Comparison of ENCODE assay signal across 19 cellular contexts in the genomic region with DNA sequence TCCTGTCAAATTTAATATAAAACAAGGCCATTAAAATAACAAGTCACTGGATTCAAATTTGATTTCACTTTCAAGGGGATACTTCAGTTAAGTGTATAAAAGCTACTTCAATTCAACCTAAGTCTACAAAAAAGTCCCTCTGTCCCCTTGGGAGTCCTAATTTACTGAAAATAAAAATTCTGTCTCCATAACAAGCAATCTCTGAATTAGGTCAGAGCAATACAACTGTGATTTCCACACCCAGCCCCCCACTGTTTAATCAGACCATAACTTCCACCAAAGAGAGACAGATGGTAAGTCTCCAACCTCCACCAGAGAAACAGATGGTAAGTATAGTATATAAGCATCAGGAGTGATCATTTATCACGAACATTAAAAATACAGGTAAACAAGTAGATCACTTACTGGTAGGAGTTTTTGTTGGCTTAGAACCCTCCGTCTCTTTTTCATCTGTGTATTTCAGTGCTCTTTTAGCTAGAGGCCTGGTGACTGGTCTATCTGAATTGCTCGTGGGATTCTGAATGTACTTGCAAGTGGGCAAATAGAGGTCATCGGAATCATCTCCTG. TPM values are rescaled to one million over a fixed set of nuclear protein-coding genes. Genes with fewer than 3 reads are reported as not detected.
A peak's percentile ranks its signal among the peaks of the same experiment; 100 is the strongest.
DNase-seq lines count a peak whose midpoint lies in the region; ATAC-seq lines count a peak whose summit lies in the region.
"Had no signal": no experiment of that assay in that cellular context is flagged by ENCODE, and none has a peak within 500 bp of the region (broad histone marks: within the 10 kb centered on the region; RNA-seq: fewer than 3 reads in every experiment).

No MANE protein-coding gene starts in this region.

- no peak overlapping the region for H3K4me3 Mint-ChIP-seq in naive B cell
- H3K4me3 Mint-ChIP-seq: activated CD4-positive, alpha-beta T cell treated with anti-CD3 and anti-CD28 coated beads, Interleukin-2, amount 10 ng/mL, durations not matched to agents 7 days and 5 days had no signal

- H3K36me3 ChIP-seq in HAP-1 (replicated peaks) = peaks cover 70% of the 10 kb centered on the region
- H3K36me3 ChIP-seq: cardiac muscle cell, gastroesophageal sphincter had no signal

- no peaks in the 10 kb centered on the region for H3K9me3 ChIP-seq in HAP-1
- H3K9me3 ChIP-seq: gastroesophageal sphincter, spleen, testis had no signal

- H3K4me1 Mint-ChIP-seq in naive B cell = peaks cover 0 to 7% (median 4%) of the 10 kb centered on the region in 3 donors

- no peaks in the 10 kb centered on the region for H3K27me3 Mint-ChIP-seq in naive B cell
- H3K27me3 Mint-ChIP-seq: activated CD4-positive, alpha-beta T cell treated with anti-CD3 and anti-CD28 coated beads, Interleukin-2, amount 10 ng/mL, durations not matched to agents 7 days and 5 days had no signal

- H3K27me3 ChIP-seq in HAP-1 (ENCODE audit: low read depth) = no peaks in the 10 kb centered on the region
- H3K27me3 ChIP-seq: cardiac muscle cell, gastroesophageal sphincter, spleen, testis had no signal

- H3K9me3 Mint-ChIP-seq in naive B cell = peaks cover 0 to 2% (median 0%) of the 10 kb centered on the region in 7 donors
- H3K9me3 Mint-ChIP-seq: activated CD4-positive, alpha-beta T cell treated with anti-CD3 and anti-CD28 coated beads, Interleukin-2, amount 10 ng/mL, durations not matched to agents 7 days and 5 days had no signal

- H3K36me3 Mint-ChIP-seq in naive B cell = peaks cover 15 to 30% of the 10 kb centered on the region in 2 donors

- H3K4me1 ChIP-seq in HAP-1 = no peaks in the 10 kb centered on the region
- H3K4me1 ChIP-seq: gastroesophageal sphincter, spleen, testis had no signal

- in situ Hi-C loops in HAP-1 (cut with MboI; ENCODE audit: low sequenced_read_pairs) = no loop called here

- H3K4me3 ChIP-seq in HAP-1 = no peak overlapping the region
- H3K4me3 ChIP-seq: cardiac muscle cell, gastroesophageal sphincter, spleen, testis had no signal

- peak overlapping the region in 3 of 6 donors; percentile 7 to 76 (median 68) for H3K27ac Mint-ChIP-seq in naive B cell
- H3K27ac Mint-ChIP-seq: activated CD4-positive, alpha-beta T cell treated with anti-CD3 and anti-CD28 coated beads, Interleukin-2, amount 10 ng/mL, durations not matched to agents 7 days and 5 days had no signal

- peak; percentile 35 to 57 for ATAC-seq in naive B cell (ENCODE audit: low read depth in 2 of 2)
- ATAC-seq: gastroesophageal sphincter had no signal

- DNase-seq in DMS 273 treated with DMSO at 0.1 percent for 48 hours (lab: John Stamatoyannopoulos, UW) (peak; percentile 91), NCI-H128 (lab: John Stamatoyannopoulos, UW; ENCODE audit: unreplicated experiment) (peak; percentile 51), NCI-H82 (lab: John Stamatoyannopoulos, UW) (peak; percentile 91), naive B cell (no peak), HAP-1 (ENCODE audit: low spot score in 2 of 2) (no peak), Kasumi-1 (lab: John Stamatoyannopoulos, UW) (no peak), activated T-cell treated with anti-CD3 and anti-CD28 coated beads for 4 hours (no peak)
- DNase-seq: activated CD4-positive, alpha-beta T cell treated with anti-CD3 and anti-CD28 coated beads, Interleukin-2, amount 10 ng/mL, durations not matched to agents 7 days and 5 days; activated gamma-delta T cell treated with Interleukin-2 at 50 U/mL for 16 hours; EL; KG1; midbrain; NCI-H1105; NCI-H510A; spleen; stimulated activated CD8-positive, alpha-beta memory T cell treated with anti-CD3 and anti-CD28 coated beads, Interleukin-4, amount 100 ng/mL, for 48 hours; testis had no signal

RNA-seq across cellular contexts. Expression of a gene that starts 12.1 kb away (rescaled TPM):
- 10 to 100 TPM; 10.1 to 19.8 (median 12.1) TPM for polyA plus RNA-seq in naive B cell (ENCODE audit: low read depth in 6 of 6)

Comparison
In these comparisons a context has a peak if more than half of its experiments do, and no peak if none do; other contexts are left out.
1. DNase-seq: peak in DMS 273 treated with DMSO at 0.1 percent for 48 hours (single experiment), NCI-H128 (single experiment) and NCI-H82 (single experiment); none in naive B cell (single experiment), HAP-1 (0 of 2), Kasumi-1 (0 of 2) and activated T-cell treated with anti-CD3 and anti-CD28 coated beads for 4 hours (single experiment).